In the genomic region with DNA sequence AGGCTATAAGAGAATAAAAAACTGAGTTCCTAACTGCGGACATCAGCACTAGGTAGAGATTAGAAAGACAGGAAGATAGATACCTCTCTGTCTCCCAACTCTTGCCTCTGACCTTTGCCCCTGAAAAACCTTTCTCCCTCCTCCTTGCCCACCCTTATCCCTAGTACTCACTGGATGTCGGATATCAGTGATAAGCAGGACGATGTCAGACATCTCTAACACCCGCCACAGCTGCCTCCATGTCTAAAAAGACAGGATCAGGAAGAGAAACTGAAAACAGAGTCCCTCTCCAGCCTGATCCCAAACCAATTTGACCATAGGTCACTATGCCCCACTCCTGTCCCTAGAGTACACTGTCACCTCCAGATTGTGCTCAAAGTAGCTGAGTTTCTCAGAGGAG, we compare ENCODE assay signal across 1 cellular context.
TF ChIP-seq lines count a peak whose summit lies in the region.

No MANE protein-coding gene starts in this region.

TF ChIP-seq in WTC11, 78 proteins besides CTCF, POLR2A, EP300 and RAD21 (continued from another document):
- TF ChIP-seq, protein P1, sequence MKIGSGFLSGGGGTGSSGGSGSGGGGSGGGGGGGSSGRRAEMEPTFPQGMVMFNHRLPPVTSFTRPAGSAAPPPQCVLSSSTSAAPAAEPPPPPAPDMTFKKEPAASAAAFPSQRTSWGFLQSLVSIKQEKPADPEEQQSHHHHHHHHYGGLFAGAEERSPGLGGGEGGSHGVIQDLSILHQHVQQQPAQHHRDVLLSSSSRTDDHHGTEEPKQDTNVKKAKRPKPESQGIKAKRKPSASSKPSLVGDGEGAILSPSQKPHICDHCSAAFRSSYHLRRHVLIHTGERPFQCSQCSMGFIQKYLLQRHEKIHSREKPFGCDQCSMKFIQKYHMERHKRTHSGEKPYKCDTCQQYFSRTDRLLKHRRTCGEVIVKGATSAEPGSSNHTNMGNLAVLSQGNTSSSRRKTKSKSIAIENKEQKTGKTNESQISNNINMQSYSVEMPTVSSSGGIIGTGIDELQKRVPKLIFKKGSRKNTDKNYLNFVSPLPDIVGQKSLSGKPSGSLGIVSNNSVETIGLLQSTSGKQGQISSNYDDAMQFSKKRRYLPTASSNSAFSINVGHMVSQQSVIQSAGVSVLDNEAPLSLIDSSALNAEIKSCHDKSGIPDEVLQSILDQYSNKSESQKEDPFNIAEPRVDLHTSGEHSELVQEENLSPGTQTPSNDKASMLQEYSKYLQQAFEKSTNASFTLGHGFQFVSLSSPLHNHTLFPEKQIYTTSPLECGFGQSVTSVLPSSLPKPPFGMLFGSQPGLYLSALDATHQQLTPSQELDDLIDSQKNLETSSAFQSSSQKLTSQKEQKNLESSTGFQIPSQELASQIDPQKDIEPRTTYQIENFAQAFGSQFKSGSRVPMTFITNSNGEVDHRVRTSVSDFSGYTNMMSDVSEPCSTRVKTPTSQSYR (CRISPR knock-in tag; IDR thresholded peaks at IDR 0.05) = no peak
- no peak for TF ChIP-seq NFYB (CRISPR knock-in tag; conservative IDR thresholded peaks at IDR 0.05; ENCODE audit: low read depth)
- no peak for TF ChIP-seq FOXJ3 (CRISPR knock-in tag; IDR thresholded peaks at IDR 0.05; ENCODE audit: borderline replicate concordance)
- TF ChIP-seq, protein P2, sequence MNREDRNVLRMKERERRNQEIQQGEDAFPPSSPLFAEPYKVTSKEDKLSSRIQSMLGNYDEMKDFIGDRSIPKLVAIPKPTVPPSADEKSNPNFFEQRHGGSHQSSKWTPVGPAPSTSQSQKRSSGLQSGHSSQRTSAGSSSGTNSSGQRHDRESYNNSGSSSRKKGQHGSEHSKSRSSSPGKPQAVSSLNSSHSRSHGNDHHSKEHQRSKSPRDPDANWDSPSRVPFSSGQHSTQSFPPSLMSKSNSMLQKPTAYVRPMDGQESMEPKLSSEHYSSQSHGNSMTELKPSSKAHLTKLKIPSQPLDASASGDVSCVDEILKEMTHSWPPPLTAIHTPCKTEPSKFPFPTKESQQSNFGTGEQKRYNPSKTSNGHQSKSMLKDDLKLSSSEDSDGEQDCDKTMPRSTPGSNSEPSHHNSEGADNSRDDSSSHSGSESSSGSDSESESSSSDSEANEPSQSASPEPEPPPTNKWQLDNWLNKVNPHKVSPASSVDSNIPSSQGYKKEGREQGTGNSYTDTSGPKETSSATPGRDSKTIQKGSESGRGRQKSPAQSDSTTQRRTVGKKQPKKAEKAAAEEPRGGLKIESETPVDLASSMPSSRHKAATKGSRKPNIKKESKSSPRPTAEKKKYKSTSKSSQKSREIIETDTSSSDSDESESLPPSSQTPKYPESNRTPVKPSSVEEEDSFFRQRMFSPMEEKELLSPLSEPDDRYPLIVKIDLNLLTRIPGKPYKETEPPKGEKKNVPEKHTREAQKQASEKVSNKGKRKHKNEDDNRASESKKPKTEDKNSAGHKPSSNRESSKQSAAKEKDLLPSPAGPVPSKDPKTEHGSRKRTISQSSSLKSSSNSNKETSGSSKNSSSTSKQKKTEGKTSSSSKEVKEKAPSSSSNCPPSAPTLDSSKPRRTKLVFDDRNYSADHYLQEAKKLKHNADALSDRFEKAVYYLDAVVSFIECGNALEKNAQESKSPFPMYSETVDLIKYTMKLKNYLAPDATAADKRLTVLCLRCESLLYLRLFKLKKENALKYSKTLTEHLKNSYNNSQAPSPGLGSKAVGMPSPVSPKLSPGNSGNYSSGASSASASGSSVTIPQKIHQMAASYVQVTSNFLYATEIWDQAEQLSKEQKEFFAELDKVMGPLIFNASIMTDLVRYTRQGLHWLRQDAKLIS (CRISPR knock-in tag; IDR thresholded peaks at IDR 0.05; ENCODE audit: borderline replicate concordance) = no peak
- TF ChIP-seq, protein P3, sequence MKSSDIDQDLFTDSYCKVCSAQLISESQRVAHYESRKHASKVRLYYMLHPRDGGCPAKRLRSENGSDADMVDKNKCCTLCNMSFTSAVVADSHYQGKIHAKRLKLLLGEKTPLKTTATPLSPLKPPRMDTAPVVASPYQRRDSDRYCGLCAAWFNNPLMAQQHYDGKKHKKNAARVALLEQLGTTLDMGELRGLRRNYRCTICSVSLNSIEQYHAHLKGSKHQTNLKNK (CRISPR knock-in tag; IDR thresholded peaks at IDR 0.05) = no peak
- TF ChIP-seq, protein P4, sequence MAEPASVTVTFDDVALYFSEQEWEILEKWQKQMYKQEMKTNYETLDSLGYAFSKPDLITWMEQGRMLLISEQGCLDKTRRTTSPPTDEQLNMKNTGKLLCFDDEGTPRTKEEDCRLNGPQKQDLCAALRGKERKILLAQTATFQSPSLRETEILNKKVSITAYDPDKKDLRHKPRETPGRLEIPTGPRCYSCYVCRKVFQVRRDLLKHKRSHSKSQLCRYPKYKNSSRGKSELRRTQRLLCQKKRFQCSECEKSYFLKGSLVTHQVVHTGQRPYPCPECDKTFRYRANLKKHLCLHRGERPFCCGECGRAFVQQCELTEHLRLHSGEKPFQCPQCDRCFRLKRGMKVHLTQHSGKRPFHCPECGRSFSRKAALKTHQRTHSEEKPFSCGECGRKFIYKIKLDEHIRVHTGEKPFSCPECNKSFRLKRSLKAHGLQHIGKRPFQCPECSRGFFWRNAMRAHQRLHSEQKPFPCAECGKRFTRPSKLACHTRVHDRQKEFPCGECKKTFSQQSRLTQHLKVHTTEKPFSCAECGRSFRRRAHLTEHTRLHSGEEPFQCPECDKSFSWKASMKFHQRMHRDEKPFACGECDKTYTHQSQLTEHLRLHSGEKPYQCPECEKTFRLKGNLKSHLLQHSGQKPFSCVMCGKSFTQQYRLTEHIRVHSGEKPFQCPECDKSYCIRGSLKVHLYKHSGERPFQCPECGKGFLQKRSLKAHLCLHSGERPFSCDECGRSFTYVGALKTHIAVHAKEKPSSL (CRISPR knock-in tag; conservative IDR thresholded peaks at IDR 0.05) = no peak
- no peak for TF ChIP-seq PRRX2 (CRISPR knock-in tag; IDR thresholded peaks at IDR 0.05)
- no peak for TF ChIP-seq GABPB1 (CRISPR knock-in tag; IDR thresholded peaks at IDR 0.05)
- no peak for TF ChIP-seq MYBL2 (CRISPR knock-in tag; IDR thresholded peaks at IDR 0.05)
- TF ChIP-seq, protein P5, sequence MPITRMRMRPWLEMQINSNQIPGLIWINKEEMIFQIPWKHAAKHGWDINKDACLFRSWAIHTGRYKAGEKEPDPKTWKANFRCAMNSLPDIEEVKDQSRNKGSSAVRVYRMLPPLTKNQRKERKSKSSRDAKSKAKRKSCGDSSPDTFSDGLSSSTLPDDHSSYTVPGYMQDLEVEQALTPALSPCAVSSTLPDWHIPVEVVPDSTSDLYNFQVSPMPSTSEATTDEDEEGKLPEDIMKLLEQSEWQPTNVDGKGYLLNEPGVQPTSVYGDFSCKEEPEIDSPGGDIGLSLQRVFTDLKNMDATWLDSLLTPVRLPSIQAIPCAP (CRISPR knock-in tag; IDR thresholded peaks at IDR 0.05) = no peak
- no peak for TF ChIP-seq ZNF232 (CRISPR knock-in tag; IDR thresholded peaks at IDR 0.05)
- TF ChIP-seq, protein P6, sequence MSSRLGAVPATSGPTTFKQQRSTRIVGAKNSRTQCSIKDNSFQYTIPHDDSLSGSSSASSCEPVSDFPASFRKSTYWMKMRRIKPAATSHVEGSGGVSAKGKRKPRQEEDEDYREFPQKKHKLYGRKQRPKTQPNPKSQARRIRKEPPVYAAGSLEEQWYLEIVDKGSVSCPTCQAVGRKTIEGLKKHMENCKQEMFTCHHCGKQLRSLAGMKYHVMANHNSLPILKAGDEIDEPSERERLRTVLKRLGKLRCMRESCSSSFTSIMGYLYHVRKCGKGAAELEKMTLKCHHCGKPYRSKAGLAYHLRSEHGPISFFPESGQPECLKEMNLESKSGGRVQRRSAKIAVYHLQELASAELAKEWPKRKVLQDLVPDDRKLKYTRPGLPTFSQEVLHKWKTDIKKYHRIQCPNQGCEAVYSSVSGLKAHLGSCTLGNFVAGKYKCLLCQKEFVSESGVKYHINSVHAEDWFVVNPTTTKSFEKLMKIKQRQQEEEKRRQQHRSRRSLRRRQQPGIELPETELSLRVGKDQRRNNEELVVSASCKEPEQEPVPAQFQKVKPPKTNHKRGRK (CRISPR knock-in tag; IDR thresholded peaks at IDR 0.05; ENCODE audit: borderline replicate concordance) = no peak
- TF ChIP-seq EMX1 (CRISPR knock-in tag; IDR thresholded peaks at IDR 0.05) = no peak
- no peak for TF ChIP-seq FOXP1 (CRISPR knock-in tag; IDR thresholded peaks at IDR 0.05; ENCODE audit: borderline replicate concordance)
- TF ChIP-seq, protein P7, sequence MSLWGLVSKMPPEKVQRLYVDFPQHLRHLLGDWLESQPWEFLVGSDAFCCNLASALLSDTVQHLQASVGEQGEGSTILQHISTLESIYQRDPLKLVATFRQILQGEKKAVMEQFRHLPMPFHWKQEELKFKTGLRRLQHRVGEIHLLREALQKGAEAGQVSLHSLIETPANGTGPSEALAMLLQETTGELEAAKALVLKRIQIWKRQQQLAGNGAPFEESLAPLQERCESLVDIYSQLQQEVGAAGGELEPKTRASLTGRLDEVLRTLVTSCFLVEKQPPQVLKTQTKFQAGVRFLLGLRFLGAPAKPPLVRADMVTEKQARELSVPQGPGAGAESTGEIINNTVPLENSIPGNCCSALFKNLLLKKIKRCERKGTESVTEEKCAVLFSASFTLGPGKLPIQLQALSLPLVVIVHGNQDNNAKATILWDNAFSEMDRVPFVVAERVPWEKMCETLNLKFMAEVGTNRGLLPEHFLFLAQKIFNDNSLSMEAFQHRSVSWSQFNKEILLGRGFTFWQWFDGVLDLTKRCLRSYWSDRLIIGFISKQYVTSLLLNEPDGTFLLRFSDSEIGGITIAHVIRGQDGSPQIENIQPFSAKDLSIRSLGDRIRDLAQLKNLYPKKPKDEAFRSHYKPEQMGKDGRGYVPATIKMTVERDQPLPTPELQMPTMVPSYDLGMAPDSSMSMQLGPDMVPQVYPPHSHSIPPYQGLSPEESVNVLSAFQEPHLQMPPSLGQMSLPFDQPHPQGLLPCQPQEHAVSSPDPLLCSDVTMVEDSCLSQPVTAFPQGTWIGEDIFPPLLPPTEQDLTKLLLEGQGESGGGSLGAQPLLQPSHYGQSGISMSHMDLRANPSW (CRISPR knock-in tag; conservative IDR thresholded peaks at IDR 0.05; ENCODE audit: low read depth) = no peak
- no peak for TF ChIP-seq ATF1 (CRISPR knock-in tag; IDR thresholded peaks at IDR 0.05)
- TF ChIP-seq ZNF121 (CRISPR knock-in tag; IDR thresholded peaks at IDR 0.05) = no peak
- TF ChIP-seq OVOL2 (CRISPR knock-in tag; IDR thresholded peaks at IDR 0.05; ENCODE audit: borderline replicate concordance) = no peak
